9 cellular contexts compared by ENCODE assay signal in genomic region chr14:36663404-36664321, GRCh38. TPM values are rescaled to one million over a fixed set of nuclear protein-coding genes. Genes with fewer than 3 reads are reported as not detected.
DNase-seq lines count a peak whose midpoint lies in the region; ATAC-seq and TF ChIP-seq lines count a peak whose summit lies in the region.
"Had no signal": no experiment of that assay in that cellular context is flagged by ENCODE, and none has a peak within 500 bp of the region (broad histone marks: within the 10 kb centered on the region; RNA-seq: fewer than 3 reads in every experiment).

No MANE protein-coding gene starts in this region.

- no peaks in the 10 kb centered on the region for H4K20me1 ChIP-seq in DND-41 (ENCODE audit: insufficient read depth, low read length)

- 2 to 5% methylated on average over 17 to 24 of the region's 39 CpGs for WGBS in esophagus squamous epithelium, 2 donors
- 20 to 32% methylated on average over 28 to 34 of the region's 39 CpGs for WGBS in lower leg skin, 2 donors

- H3K4me1 ChIP-seq in DND-41 (ENCODE audit: insufficient read depth, low read length): peaks cover 14% of the 10 kb centered on the region
- peaks cover 0 to 72% (median 28%) of the 10 kb centered on the region in 3 donors for H3K4me1 ChIP-seq in esophagus squamous epithelium
- H3K4me1 ChIP-seq in rectal smooth muscle tissue (ENCODE audit: control insufficient read depth, insufficient read depth, low read length): peaks cover 8% of the 10 kb centered on the region

- H3K36me3 ChIP-seq in DND-41 (ENCODE audit: insufficient read depth, low read length) (no peaks in the 10 kb centered on the region), esophagus squamous epithelium (peaks cover 0 to 39% (median 5%) of the 10 kb centered on the region in 3 donors), rectal smooth muscle tissue (ENCODE audit: control insufficient read depth, insufficient read depth, low read length) (no peaks in the 10 kb centered on the region)

- no peak for ATAC-seq in DND-41 (ENCODE audit: insufficient read depth, low read depth)
- ATAC-seq: K562 had no signal

- intact Hi-C loops in esophagus squamous epithelium (cut with DNase I) (loop anchor here (10.0 kb wide), 1 partner anchor 281 kb away; no protein-coding TSS in a partner anchor), lower leg skin (cut with DNase I; ENCODE audit: low total_unique reads) (no loop called here)

- H3K4me2 ChIP-seq in DND-41 (ENCODE audit: insufficient read depth, low read length): no peak overlapping the region

- DNase-seq in DND-41 (no peak), NCI-H748 treated with DMSO at 0.1 percent for 48 hours (lab: John Stamatoyannopoulos, UW) (peak; percentile 70), esophagus squamous epithelium (lab: John Stamatoyannopoulos, UW) (no peak), dermis blood vessel endothelial cell (no peak), dedifferentiated amniotic fluid mesenchymal stem cell (ENCODE audit: extremely low spot score) (no peak), lower leg skin (ENCODE audit: low spot score in 2 of 2) (no peak)
- DNase-seq in activated CD4-positive, CD25-positive, alpha-beta regulatory T cell (lab: John Stamatoyannopoulos, UW): no peak

- H3K27ac ChIP-seq in DND-41 (ENCODE audit: low read length): no peak overlapping the region
- H3K27ac ChIP-seq in esophagus squamous epithelium: peak overlapping the region; percentile 82 to 96 (median 94)
- H3K27ac ChIP-seq in rectal smooth muscle tissue (ENCODE audit: low read depth, low read length): no peak overlapping the region

- H3K9me3 ChIP-seq in DND-41 (ENCODE audit: insufficient read depth, low read length, severe bottlenecking) (no peaks in the 10 kb centered on the region), esophagus squamous epithelium (no peaks in the 10 kb centered on the region)

- H3K27me3 ChIP-seq in DND-41 (ENCODE audit: insufficient read depth, low read length, poor library complexity) (no peaks in the 10 kb centered on the region), esophagus squamous epithelium (peaks cover 0 to 100% (median 38%) of the 10 kb centered on the region in 4 donors), rectal smooth muscle tissue (ENCODE audit: control insufficient read depth, insufficient read depth, low read length) (peaks cover 52% of the 10 kb centered on the region)

- TF ChIP-seq CTCF in DND-41 (IDR thresholded peaks at IDR 0.05; ENCODE audit: borderline replicate concordance, extremely low read depth, low read length, poor library complexity, severe bottlenecking) (no peak), esophagus squamous epithelium (IDR thresholded peaks at IDR 0.05) (no peak), lower leg skin (IDR thresholded peaks at IDR 0.05) (no peak)

- H3K9ac ChIP-seq in DND-41 (ENCODE audit: low read depth, low read length) (no peak overlapping the region), rectal smooth muscle tissue (ENCODE audit: low read length) (no peak overlapping the region)

- no peaks in the 10 kb centered on the region for H3K79me2 ChIP-seq in DND-41 (ENCODE audit: insufficient read depth, low read length)

- TF ChIP-seq POLR2A in esophagus squamous epithelium (IDR thresholded peaks at IDR 0.05) (no peak), lower leg skin (IDR thresholded peaks at IDR 0.05) (no peak)

- no peak overlapping the region for H3K4me3 ChIP-seq in DND-41 (ENCODE audit: low read depth in 1 of 2, low read length in 2 of 2)
- peak overlapping the region; percentile 70 to 75 (median 71) for H3K4me3 ChIP-seq in esophagus squamous epithelium
- peak overlapping the region; percentile 56 for H3K4me3 ChIP-seq in rectal smooth muscle tissue (ENCODE audit: low read length)
- no peak overlapping the region for H3K4me3 ChIP-seq in lower leg skin (ENCODE audit: low read depth, poor library complexity, severe bottlenecking)

- peak overlapping the region; percentile 36; the same call in 1 of the 2 replicates for H2AFZ ChIP-seq in DND-41 (ENCODE audit: low read depth, low read length)

RNA-seq across cellular contexts. Expression of gene PAX9, which starts 2.0 kb away (rescaled TPM):
- total RNA-seq in esophagus squamous epithelium (100 to 1,000 TPM in 2 of 4 donors, 10 to 100 TPM in 2; 70.1 to 152 (median 100) TPM), dermis blood vessel endothelial cell (0.37 TPM in 1 of 2 replicates, not detected in the other), lower leg skin (1 to 10 TPM in 2 of 4 donors, under 1 TPM in 2; 0.11 to 1.2 (median 0.64) TPM)

Comparison
In these comparisons a context has a peak if more than half of its experiments do, and no peak if none do; other contexts are left out.
1. H3K27ac ChIP-seq: peak in esophagus squamous epithelium (4 of 4); none in DND-41 (single experiment) and rectal smooth muscle tissue (single experiment).
2. H3K4me3 ChIP-seq: peak in esophagus squamous epithelium (4 of 4) and rectal smooth muscle tissue (single experiment); none in DND-41 (0 of 2) and lower leg skin (single experiment).
3. RNA of gene PAX9, which starts 2.0 kb away (total RNA-seq): 70.1 to 152 TPM in esophagus squamous epithelium; 0.11 to 1.2 TPM in lower leg skin and 0.37 TPM in dermis blood vessel endothelial cell; every median in the first group is over 10 times any median in the second.